In genomic region chr3:50358355-50358926, GRCh38 we compare ENCODE assay signal across 9 cellular contexts. TPM values are rescaled to one million over a fixed set of nuclear protein-coding genes. Genes with fewer than 3 reads are reported as not detected.
DNase-seq lines count a peak whose midpoint lies in the region; ATAC-seq and TF ChIP-seq lines count a peak whose summit lies in the region.
"Had no signal": no experiment of that assay in that cellular context is flagged by ENCODE, and none has a peak within 500 bp of the region (broad histone marks: within the 10 kb centered on the region; RNA-seq: fewer than 3 reads in every experiment).

No MANE protein-coding gene starts in this region.

- H3K4me2 ChIP-seq in DOHH2 (ENCODE audit: low read length), result peak overlapping the region; percentile 79

- H3K9me3 ChIP-seq in DOHH2 (ENCODE audit: control insufficient read depth, insufficient read depth, low read length), result no peaks in the 10 kb centered on the region
- no peaks in the 10 kb centered on the region for H3K9me3 ChIP-seq in esophagus muscularis mucosa

- DNase-seq in RWPE1 (ENCODE audit: low spot score) (no peak), esophagus muscularis mucosa (ENCODE audit: extremely low spot score) (no peak), progenitor cell of endocrine pancreas (ENCODE audit: low spot score, unreplicated experiment) (no peak), NK-92 (lab: John Stamatoyannopoulos, UW; ENCODE audit: unreplicated experiment) (no peak), NCI-H2171 (lab: John Stamatoyannopoulos, UW) (no peak)
- DNase-seq: activated effector memory CD4-positive, alpha-beta T cell treated with anti-CD3 and anti-CD28 coated beads, Interleukin-2, amount 50 U/mL, for 16 hours had no signal

- H3K36me3 ChIP-seq in DOHH2 (ENCODE audit: control insufficient read depth, low read length) (peaks cover 45% of the 10 kb centered on the region), esophagus muscularis mucosa (peaks cover 14 to 48% (median 30%) of the 10 kb centered on the region in 4 donors)

- CTCF ChIA-PET in RWPE1 (lab: Yijun Ruan, JAX), result no interaction called here

- peak overlapping the region; percentile 94 for H3K4me3 Mint-ChIP-seq in progenitor cell of endocrine pancreas (ENCODE audit: low read depth)

- H3K4me1 ChIP-seq in DOHH2 (ENCODE audit: control insufficient read depth, low read length), result peaks cover 34% of the 10 kb centered on the region
- H3K4me1 ChIP-seq in esophagus muscularis mucosa, result peaks cover 40 to 60% (median 43%) of the 10 kb centered on the region in 4 donors

- TF ChIP-seq CTCF in DOHH2 (IDR thresholded peaks at IDR 0.05; ENCODE audit: low read depth, low read length, poor library complexity, severe bottlenecking) (no peak), RWPE1 (conservative IDR thresholded peaks at IDR 0.05; ENCODE audit: low read depth) (no peak), esophagus muscularis mucosa (IDR thresholded peaks at IDR 0.05) (no peak), progenitor cell of endocrine pancreas (IDR thresholded peaks at IDR 0.05; ENCODE audit: unreplicated experiment) (no peak)

- no peak for TF ChIP-seq POLR2A in esophagus muscularis mucosa (IDR thresholded peaks at IDR 0.05; ENCODE audit: low read depth)

- H3K27ac ChIP-seq in DOHH2 (ENCODE audit: low read depth, low read length) (no peak overlapping the region), RWPE1 (peak overlapping the region; percentile 77), esophagus muscularis mucosa (replicated peaks in 1 of 4) (peak overlapping the region; percentile 85 to 91 (median 86))

- H3K79me2 ChIP-seq in DOHH2 (ENCODE audit: control insufficient read depth, low read length), result peaks cover 50% of the 10 kb centered on the region

- ATAC-seq in GM19324 (IDR thresholded peaks at IDR 0.05; ENCODE audit: low FRiP score, unreplicated experiment) (no peak), HG03135 (IDR thresholded peaks at IDR 0.05; ENCODE audit: unreplicated experiment) (no peak)

- intact Hi-C loops in esophagus muscularis mucosa (cut with DNase I), result no loop called here

- H3K4me3 ChIP-seq in DOHH2 (ENCODE audit: low read length), result peak overlapping the region; percentile 92
- peak overlapping the region; percentile 70 to 77 (median 74) for H3K4me3 ChIP-seq in esophagus muscularis mucosa

- peak overlapping the region; percentile 93 for H3K27ac Mint-ChIP-seq in progenitor cell of endocrine pancreas

- H3K36me3 Mint-ChIP-seq in progenitor cell of endocrine pancreas (ENCODE audit: insufficient read depth), result peaks cover 2% of the 10 kb centered on the region

- no peaks in the 10 kb centered on the region for H3K9me2 ChIP-seq in DOHH2 (replicated peaks; ENCODE audit: control insufficient read depth, low read length)

- H3K27me3 ChIP-seq in DOHH2 (ENCODE audit: control insufficient read depth, low read length) (no peaks in the 10 kb centered on the region), esophagus muscularis mucosa (no peaks in the 10 kb centered on the region)

- no peaks in the 10 kb centered on the region for H3K27me3 Mint-ChIP-seq in progenitor cell of endocrine pancreas

- no peaks in the 10 kb centered on the region for H3F3A ChIP-seq in DOHH2 (ENCODE audit: control insufficient read depth, insufficient read depth)

- 74% methylated on average over 8 of the region's 25 CpGs for WGBS in esophagus muscularis mucosa

- no peak for TF ChIP-seq EP300 in esophagus muscularis mucosa (IDR thresholded peaks at IDR 0.05)

- H3K9me3 Mint-ChIP-seq in progenitor cell of endocrine pancreas (ENCODE audit: low read depth), result no peaks in the 10 kb centered on the region

- peaks cover 27% of the 10 kb centered on the region for H3K4me1 Mint-ChIP-seq in progenitor cell of endocrine pancreas (ENCODE audit: low read depth)

- POLR2A ChIA-PET in RWPE1 (lab: Yijun Ruan, JAX; ENCODE audit: low non-redundant PET), result no interaction called here

- peaks cover 23% of the 10 kb centered on the region for H4K20me1 ChIP-seq in DOHH2 (ENCODE audit: control insufficient read depth, insufficient read depth, low read depth, low read length)

RNA-seq across cellular contexts. Expression of gene TMEM115, which starts 0.9 kb away (rescaled TPM):
- total RNA-seq in esophagus muscularis mucosa, result 10 to 100 TPM; 37.0 to 85.6 (median 66.3) TPM
- total RNA-seq in progenitor cell of endocrine pancreas, result 32.7 and 33.0 TPM in 2 replicates

RNA-seq across cellular contexts. Expression of gene CYB561D2, which starts 7.8 kb away (rescaled TPM):
- total RNA-seq in esophagus muscularis mucosa (10 to 100 TPM in 1 of 4 donors, 1 to 10 TPM in 3; 5.4 to 12.4 (median 8.1) TPM), progenitor cell of endocrine pancreas (18.7 and 19.2 TPM in 2 replicates)

RNA-seq across cellular contexts. Expression of gene NPRL2, which starts 7.9 kb away (rescaled TPM):
- total RNA-seq in esophagus muscularis mucosa (10 to 100 TPM; 10.4 to 16.7 (median 14.2) TPM), progenitor cell of endocrine pancreas (25.7 and 31.6 TPM in 2 replicates)

RNA-seq across cellular contexts. Expression of gene ZMYND10, which starts 12.9 kb away (rescaled TPM):
- under 1 TPM in 3 of 4 donors, not detected in 1; 0.50 to 0.57 (median 0.52) TPM for total RNA-seq in esophagus muscularis mucosa
- total RNA-seq in progenitor cell of endocrine pancreas, result 0.86 and 2.2 TPM in 2 replicates

RNA-seq across cellular contexts. Expression of gene RASSF1, which starts 17.8 kb away (rescaled TPM):
- total RNA-seq in esophagus muscularis mucosa, result 10 to 100 TPM; 28.7 to 44.2 (median 33.2) TPM
- total RNA-seq in progenitor cell of endocrine pancreas, result 11.7 and 13.9 TPM in 2 replicates
